In the genomic region with DNA sequence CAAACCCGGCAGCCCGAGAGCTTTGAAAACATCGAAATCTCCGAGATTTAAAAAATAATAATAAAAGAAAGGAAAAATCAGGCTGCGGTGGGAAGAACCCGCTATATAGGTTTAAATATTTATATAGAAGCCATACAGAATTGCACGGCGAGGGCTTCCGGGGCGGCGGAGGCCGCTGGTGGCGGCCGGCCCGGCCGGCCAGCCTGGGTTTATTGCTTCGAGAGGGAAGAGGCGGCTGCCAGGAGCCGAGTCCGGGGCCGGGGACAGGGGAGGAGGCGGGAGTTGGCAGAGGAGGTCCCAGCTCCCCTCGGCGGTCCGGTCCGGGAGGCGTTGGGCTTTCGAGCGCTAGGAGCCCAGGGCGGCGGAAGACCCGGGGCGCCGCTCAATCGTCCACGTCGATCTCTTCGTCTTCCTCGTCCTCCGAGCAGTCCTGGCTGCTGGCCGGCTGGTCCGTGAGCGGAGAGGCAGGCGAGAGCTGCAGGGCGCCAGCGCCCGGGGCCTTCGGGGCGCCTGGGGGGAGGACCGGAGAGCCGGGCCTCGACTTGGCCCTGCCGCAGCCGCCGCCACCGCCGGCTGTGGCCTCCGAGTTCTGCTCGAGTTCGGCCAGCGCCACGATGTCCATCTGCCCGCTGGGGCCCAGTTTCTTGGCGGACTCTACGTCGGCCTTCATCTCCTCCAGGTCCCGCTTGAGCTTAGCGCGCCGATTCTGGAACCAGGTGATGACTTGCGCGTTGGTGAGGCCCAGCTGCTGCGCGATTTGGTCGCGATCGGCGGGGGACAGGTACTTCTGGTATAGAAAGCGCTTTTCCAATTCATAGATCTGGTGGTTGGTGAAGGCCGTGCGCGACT, we compare ENCODE assay signal across 2 cellular contexts.
TF ChIP-seq lines count a peak whose summit lies in the region.

No MANE protein-coding gene starts in this region.

TF ChIP-seq in SK-N-SH, 30 proteins besides CTCF, POLR2A, EP300 and RAD21 (continued from another document):
- TF ChIP-seq, protein P1, sequence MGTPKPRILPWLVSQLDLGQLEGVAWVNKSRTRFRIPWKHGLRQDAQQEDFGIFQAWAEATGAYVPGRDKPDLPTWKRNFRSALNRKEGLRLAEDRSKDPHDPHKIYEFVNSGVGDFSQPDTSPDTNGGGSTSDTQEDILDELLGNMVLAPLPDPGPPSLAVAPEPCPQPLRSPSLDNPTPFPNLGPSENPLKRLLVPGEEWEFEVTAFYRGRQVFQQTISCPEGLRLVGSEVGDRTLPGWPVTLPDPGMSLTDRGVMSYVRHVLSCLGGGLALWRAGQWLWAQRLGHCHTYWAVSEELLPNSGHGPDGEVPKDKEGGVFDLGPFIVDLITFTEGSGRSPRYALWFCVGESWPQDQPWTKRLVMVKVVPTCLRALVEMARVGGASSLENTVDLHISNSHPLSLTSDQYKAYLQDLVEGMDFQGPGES (IDR thresholded peaks at IDR 0.05; ENCODE audit: low read depth, low read length) = no peak
- TF ChIP-seq GABPA (IDR thresholded peaks at IDR 0.05; ENCODE audit: low read depth) (no peak), JUND (IDR thresholded peaks at IDR 0.05) (no peak), TEAD4 (IDR thresholded peaks at IDR 0.05; ENCODE audit: borderline replicate concordance, insufficient read depth) (no peak), MXI1 (IDR thresholded peaks at IDR 0.05; ENCODE audit: low read depth, low read length) (no peak), EZH2phosphoT487 (IDR thresholded peaks at IDR 0.05; ENCODE audit: borderline replicate concordance, low read depth) (no peak), RXRA (IDR thresholded peaks at IDR 0.05; ENCODE audit: borderline replicate concordance, low read depth) (no peak), YY1 (IDR thresholded peaks at IDR 0.05; ENCODE audit: low read depth) (no peak), ELF1 (IDR thresholded peaks at IDR 0.05) (no peak), FOXM1 (IDR thresholded peaks at IDR 0.05; ENCODE audit: low read depth) (no peak), FOSL2 (IDR thresholded peaks at IDR 0.05; ENCODE audit: borderline replicate concordance, low read depth) (no peak), TCF12 (IDR thresholded peaks at IDR 0.05) (no peak)
- TF ChIP-seq, protein P2, sequence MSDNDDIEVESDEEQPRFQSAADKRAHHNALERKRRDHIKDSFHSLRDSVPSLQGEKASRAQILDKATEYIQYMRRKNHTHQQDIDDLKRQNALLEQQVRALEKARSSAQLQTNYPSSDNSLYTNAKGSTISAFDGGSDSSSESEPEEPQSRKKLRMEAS (IDR thresholded peaks at IDR 0.05; ENCODE audit: low read depth) = no peak
- TF ChIP-seq, protein P3, sequence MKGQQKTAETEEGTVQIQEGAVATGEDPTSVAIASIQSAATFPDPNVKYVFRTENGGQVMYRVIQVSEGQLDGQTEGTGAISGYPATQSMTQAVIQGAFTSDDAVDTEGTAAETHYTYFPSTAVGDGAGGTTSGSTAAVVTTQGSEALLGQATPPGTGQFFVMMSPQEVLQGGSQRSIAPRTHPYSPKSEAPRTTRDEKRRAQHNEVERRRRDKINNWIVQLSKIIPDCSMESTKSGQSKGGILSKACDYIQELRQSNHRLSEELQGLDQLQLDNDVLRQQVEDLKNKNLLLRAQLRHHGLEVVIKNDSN (IDR thresholded peaks at IDR 0.05; ENCODE audit: borderline replicate concordance, low read depth) = no peak

TF ChIP-seq in SK-N-SH treated with all-trans-retinoic acid at 6 μM for 48 hours, 23 proteins besides CTCF, POLR2A, EP300 and RAD21 (continued from another document):
- TF ChIP-seq, protein P4, sequence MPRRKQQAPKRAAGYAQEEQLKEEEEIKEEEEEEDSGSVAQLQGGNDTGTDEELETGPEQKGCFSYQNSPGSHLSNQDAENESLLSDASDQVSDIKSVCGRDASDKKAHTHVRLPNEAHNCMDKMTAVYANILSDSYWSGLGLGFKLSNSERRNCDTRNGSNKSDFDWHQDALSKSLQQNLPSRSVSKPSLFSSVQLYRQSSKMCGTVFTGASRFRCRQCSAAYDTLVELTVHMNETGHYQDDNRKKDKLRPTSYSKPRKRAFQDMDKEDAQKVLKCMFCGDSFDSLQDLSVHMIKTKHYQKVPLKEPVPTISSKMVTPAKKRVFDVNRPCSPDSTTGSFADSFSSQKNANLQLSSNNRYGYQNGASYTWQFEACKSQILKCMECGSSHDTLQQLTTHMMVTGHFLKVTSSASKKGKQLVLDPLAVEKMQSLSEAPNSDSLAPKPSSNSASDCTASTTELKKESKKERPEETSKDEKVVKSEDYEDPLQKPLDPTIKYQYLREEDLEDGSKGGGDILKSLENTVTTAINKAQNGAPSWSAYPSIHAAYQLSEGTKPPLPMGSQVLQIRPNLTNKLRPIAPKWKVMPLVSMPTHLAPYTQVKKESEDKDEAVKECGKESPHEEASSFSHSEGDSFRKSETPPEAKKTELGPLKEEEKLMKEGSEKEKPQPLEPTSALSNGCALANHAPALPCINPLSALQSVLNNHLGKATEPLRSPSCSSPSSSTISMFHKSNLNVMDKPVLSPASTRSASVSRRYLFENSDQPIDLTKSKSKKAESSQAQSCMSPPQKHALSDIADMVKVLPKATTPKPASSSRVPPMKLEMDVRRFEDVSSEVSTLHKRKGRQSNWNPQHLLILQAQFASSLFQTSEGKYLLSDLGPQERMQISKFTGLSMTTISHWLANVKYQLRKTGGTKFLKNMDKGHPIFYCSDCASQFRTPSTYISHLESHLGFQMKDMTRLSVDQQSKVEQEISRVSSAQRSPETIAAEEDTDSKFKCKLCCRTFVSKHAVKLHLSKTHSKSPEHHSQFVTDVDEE (CRISPR knock-in tag; IDR thresholded peaks at IDR 0.05) = no peak
- TF ChIP-seq BACH2 (CRISPR knock-in tag; IDR thresholded peaks at IDR 0.05; ENCODE audit: borderline replicate concordance) (no peak), PPARA (CRISPR knock-in tag; IDR thresholded peaks at IDR 0.05; ENCODE audit: borderline replicate concordance) (no peak), ISL1 (CRISPR knock-in tag; IDR thresholded peaks at IDR 0.05) (no peak)
- TF ChIP-seq, protein P5, sequence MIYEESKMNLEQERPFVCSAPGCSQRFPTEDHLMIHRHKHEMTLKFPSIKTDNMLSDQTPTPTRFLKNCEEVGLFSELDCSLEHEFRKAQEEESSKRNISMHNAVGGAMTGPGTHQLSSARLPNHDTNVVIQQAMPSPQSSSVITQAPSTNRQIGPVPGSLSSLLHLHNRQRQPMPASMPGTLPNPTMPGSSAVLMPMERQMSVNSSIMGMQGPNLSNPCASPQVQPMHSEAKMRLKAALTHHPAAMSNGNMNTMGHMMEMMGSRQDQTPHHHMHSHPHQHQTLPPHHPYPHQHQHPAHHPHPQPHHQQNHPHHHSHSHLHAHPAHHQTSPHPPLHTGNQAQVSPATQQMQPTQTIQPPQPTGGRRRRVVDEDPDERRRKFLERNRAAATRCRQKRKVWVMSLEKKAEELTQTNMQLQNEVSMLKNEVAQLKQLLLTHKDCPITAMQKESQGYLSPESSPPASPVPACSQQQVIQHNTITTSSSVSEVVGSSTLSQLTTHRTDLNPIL (CRISPR knock-in tag; IDR thresholded peaks at IDR 0.05; ENCODE audit: low read depth) = no peak
- TF ChIP-seq, protein P6, sequence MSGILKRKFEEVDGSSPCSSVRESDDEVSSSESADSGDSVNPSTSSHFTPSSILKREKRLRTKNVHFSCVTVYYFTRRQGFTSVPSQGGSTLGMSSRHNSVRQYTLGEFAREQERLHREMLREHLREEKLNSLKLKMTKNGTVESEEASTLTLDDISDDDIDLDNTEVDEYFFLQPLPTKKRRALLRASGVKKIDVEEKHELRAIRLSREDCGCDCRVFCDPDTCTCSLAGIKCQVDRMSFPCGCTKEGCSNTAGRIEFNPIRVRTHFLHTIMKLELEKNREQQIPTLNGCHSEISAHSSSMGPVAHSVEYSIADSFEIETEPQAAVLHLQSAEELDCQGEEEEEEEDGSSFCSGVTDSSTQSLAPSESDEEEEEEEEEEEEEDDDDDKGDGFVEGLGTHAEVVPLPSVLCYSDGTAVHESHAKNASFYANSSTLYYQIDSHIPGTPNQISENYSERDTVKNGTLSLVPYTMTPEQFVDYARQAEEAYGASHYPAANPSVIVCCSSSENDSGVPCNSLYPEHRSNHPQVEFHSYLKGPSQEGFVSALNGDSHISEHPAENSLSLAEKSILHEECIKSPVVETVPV (CRISPR knock-in tag; IDR thresholded peaks at IDR 0.05) = no peak
